9 cellular contexts compared by ENCODE assay signal in genomic region chr10:126972622-126973414, GRCh38.
A peak's percentile ranks its signal among the peaks of the same experiment; 100 is the strongest.
DNase-seq lines count a peak whose midpoint lies in the region; ATAC-seq and TF ChIP-seq lines count a peak whose summit lies in the region.
"Had no signal": no experiment of that assay in that cellular context is flagged by ENCODE, and none has a peak within 500 bp of the region (broad histone marks: within the 10 kb centered on the region; RNA-seq: fewer than 3 reads in every experiment).

No MANE protein-coding gene starts in this region.

- H3K4me1 Mint-ChIP-seq in type B pancreatic cell (ENCODE audit: unreplicated experiment): peaks cover 35% of the 10 kb centered on the region
- H3K4me1 Mint-ChIP-seq: activated B cell treated with CpG ODN at 0.5 μM for 24 hours, naive B cell had no signal

- H3K27ac Mint-ChIP-seq in type B pancreatic cell: peak overlapping the region; percentile 72
- H3K27ac Mint-ChIP-seq: activated B cell treated with CpG ODN at 0.5 μM for 24 hours, naive B cell had no signal

- H3K4me3 ChIP-seq in breast epithelium (no peak overlapping the region), tibial artery (no peak overlapping the region)

- peak; percentile 93 for ATAC-seq in left lobe of liver

- H3K9me3 Mint-ChIP-seq in type B pancreatic cell: no peaks in the 10 kb centered on the region
- H3K9me3 Mint-ChIP-seq: activated B cell treated with CpG ODN at 0.5 μM for 24 hours had no signal

- H3K36me3 Mint-ChIP-seq in type B pancreatic cell: peaks cover 33% of the 10 kb centered on the region
- H3K36me3 Mint-ChIP-seq: naive B cell had no signal

- peak overlapping the region; percentile 61 for H3K4me3 Mint-ChIP-seq in type B pancreatic cell
- H3K4me3 Mint-ChIP-seq: activated B cell treated with CpG ODN at 0.5 μM for 24 hours, naive B cell had no signal

- DNase-seq in HK-2 (ENCODE audit: unreplicated experiment) (peak; percentile 67), breast epithelium (ENCODE audit: low spot score in 2 of 2) (peak in 1 of 2 donors; percentile 51), left lobe of liver (ENCODE audit: low spot score) (no peak), type B pancreatic cell (ENCODE audit: extremely low spot score, unreplicated experiment) (no peak), tibial artery (no peak), C1 segment of cervical spinal cord (lab: John Stamatoyannopoulos, UW) (no peak)
- DNase-seq in activated CD4-positive, CD25-positive, alpha-beta regulatory T cell (lab: John Stamatoyannopoulos, UW): no peak
- DNase-seq: activated B cell treated with CpG ODN at 0.5 μM for 24 hours, naive B cell had no signal

- H3K9me3 ChIP-seq in breast epithelium (no peaks in the 10 kb centered on the region), tibial artery (no peaks in the 10 kb centered on the region)

- intact Hi-C loops in breast epithelium (cut with DNase I; ENCODE audit: low total_unique reads) (no loop called here), tibial artery (cut with DNase I; ENCODE audit: low total_unique reads) (no loop called here)

- no peaks in the 10 kb centered on the region for H3K27me3 Mint-ChIP-seq in type B pancreatic cell
- H3K27me3 Mint-ChIP-seq: activated B cell treated with CpG ODN at 0.5 μM for 24 hours, naive B cell had no signal

- TF ChIP-seq CTCF in breast epithelium (IDR thresholded peaks at IDR 0.05) (no peak), type B pancreatic cell (conservative IDR thresholded peaks at IDR 0.05) (no peak), tibial artery (IDR thresholded peaks at IDR 0.05) (no peak)

- H3K36me3 ChIP-seq in breast epithelium (no peaks in the 10 kb centered on the region), tibial artery (peaks cover 6 to 29% (median 11%) of the 10 kb centered on the region in 3 donors)

- no peak for TF ChIP-seq POLR2A in breast epithelium (IDR thresholded peaks at IDR 0.05)

- H3K4me1 ChIP-seq in breast epithelium (no peaks in the 10 kb centered on the region), tibial artery (peaks cover 0 to 10% (median 6%) of the 10 kb centered on the region in 4 donors)

- peak overlapping the region; percentile 56 to 68 for H3K27ac ChIP-seq in breast epithelium
- H3K27ac ChIP-seq in tibial artery: no peak overlapping the region

- H3K27me3 ChIP-seq in breast epithelium: no peaks in the 10 kb centered on the region
- H3K27me3 ChIP-seq in tibial artery: no peaks in the 10 kb centered on the region

Comparison
In these comparisons a context has a peak if more than half of its experiments do, and no peak if none do; other contexts are left out.
1. H3K27ac ChIP-seq: peak in breast epithelium (2 of 2); none in tibial artery (0 of 2).